In the genomic region with DNA sequence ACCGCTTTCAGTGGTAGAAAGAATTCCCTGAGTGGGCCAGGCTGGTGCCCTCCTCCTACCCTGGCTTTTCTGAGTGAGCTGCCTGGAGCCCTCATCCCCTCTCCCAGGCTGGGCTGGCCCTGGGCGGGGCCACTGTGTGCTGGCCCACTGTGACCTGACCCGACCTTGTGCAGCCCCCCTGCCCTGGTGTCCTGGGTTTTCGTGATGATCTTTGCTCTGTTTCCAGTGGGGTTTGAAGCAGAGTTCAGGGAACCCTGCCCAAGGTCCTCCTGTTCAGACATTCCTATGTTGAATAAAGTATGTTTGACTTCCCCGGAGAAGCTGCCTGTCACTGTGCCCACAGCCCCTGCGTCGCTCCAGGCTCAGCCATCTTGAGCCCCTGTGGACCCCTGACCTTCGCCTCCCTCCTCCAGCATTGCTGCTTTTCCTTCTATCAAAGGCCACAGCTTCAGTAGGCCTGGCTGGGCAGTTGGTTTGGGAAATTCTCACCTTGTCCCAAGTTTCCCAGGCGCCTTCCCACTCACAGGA, we compare ENCODE assay signal across 13 cellular contexts. TPM values are rescaled to one million over a fixed set of nuclear protein-coding genes. Genes with fewer than 3 reads are reported as not detected.
DNase-seq lines count a peak whose midpoint lies in the region; ATAC-seq, FAIRE-seq and TF ChIP-seq lines count a peak whose summit lies in the region.
"Had no signal": no experiment of that assay in that cellular context is flagged by ENCODE, and none has a peak within 500 bp of the region (broad histone marks: within the 10 kb centered on the region; RNA-seq: fewer than 3 reads in every experiment).

No MANE protein-coding gene starts in this region.

- H3K4me1 ChIP-seq in HepG2 (ENCODE audit: insufficient read depth, low read length) (peaks cover 94% of the 10 kb centered on the region), skeletal muscle satellite cell (ENCODE audit: control insufficient read depth, insufficient read depth, low read length) (peaks cover 68% of the 10 kb centered on the region)

- H3K9me3 ChIP-seq in AG04450 (ENCODE audit: control insufficient read depth, insufficient read depth, low read length) = no peaks in the 10 kb centered on the region
- no peaks in the 10 kb centered on the region for H3K9me3 ChIP-seq in HepG2 (ENCODE audit: low read length)
- H3K9me3 ChIP-seq in skeletal muscle satellite cell (replicated peaks; ENCODE audit: low read length) = no peaks in the 10 kb centered on the region
- H3K9me3 ChIP-seq: pancreas had no signal

- POLR2A ChIA-PET in AG04450 (lab: Yijun Ruan, JAX) = interaction anchor here (0.6 kb wide), 1 partner anchor 528 kb away, joined by 4 read pairs; no protein-coding TSS in a partner anchor
- POLR2A ChIA-PET in HepG2 (lab: Yijun Ruan, JAX) = interaction anchor here (0.5 to 1.8 kb wide), 9 partner anchors 8 to 688 kb away, joined by 3 to 15 read pairs (median 4); a partner anchor contains a TSS

- in situ Hi-C loops in brain microvascular endothelial cell (cut with HindIII; ENCODE audit: low pct_ligation_motif_present, low sequenced_read_pairs) = loop anchor here (25.0 kb wide), 1 partner anchor 210 kb away; no protein-coding TSS in a partner anchor
- in situ Hi-C loops in HepG2 (cut with HindIII; ENCODE audit: extremely low pct_ligation_motif_present, low pct_unique_long_range_greater_than_20kb) = loop anchor here (5.0 kb wide), 1 partner anchor 200 kb away; no protein-coding TSS in a partner anchor

- ATAC-seq in HepG2 = peak; percentile 38
- ATAC-seq: foreskin keratinocyte, pancreas had no signal

- TF ChIP-seq CTCF in AG04450 (IDR thresholded peaks at IDR 0.05; ENCODE audit: low read depth, low read length) (no peak), brain microvascular endothelial cell (IDR thresholded peaks at IDR 0.05; ENCODE audit: low read depth, low read length, missing control alignments) (no peak), HepG2 (CRISPR knock-in tag; IDR thresholded peaks at IDR 0.05) (no peak)

- H3K36me3 ChIP-seq in brain microvascular endothelial cell (replicated peaks) (no peaks in the 10 kb centered on the region), HepG2 (replicated peaks in 1 of 2; ENCODE audit: control insufficient read depth in 1 of 2, insufficient read depth in 2 of 2, low read length in 2 of 2) (peaks cover 4 to 7% of the 10 kb centered on the region in 2 experiments; a peak in 4 of 5 replicates), skeletal muscle satellite cell (ENCODE audit: insufficient read depth, low read length) (peaks cover 7% of the 10 kb centered on the region)
- H3K36me3 ChIP-seq: pancreas had no signal

- DNase-seq in AG04450 (ENCODE audit: low read depth, low spot score) = no peak
- DNase-seq in brain microvascular endothelial cell = no peak
- peak; percentile 57 for DNase-seq in HepG2 (ENCODE audit: low spot score)
- no peak for DNase-seq in DMS79 treated with DMSO at 0.1 percent for 48 hours (lab: John Stamatoyannopoulos, UW)
- no peak for DNase-seq in C1 segment of cervical spinal cord (lab: John Stamatoyannopoulos, UW)
- DNase-seq in activated naive CD4-positive, alpha-beta T cell (lab: John Stamatoyannopoulos, UW) = no peak
- no peak for DNase-seq in NCI-H1694 treated with DMSO at 0.1 percent for 48 hours (lab: John Stamatoyannopoulos, UW)
- DNase-seq: activated CD4-positive, alpha-beta T cell treated with anti-CD3 and anti-CD28 coated beads, Interleukin-2, amount 10 ng/mL, durations not matched to agents 7 days and 5 days; foreskin keratinocyte; kidney glomerular epithelial cell; pancreas had no signal

- CTCF ChIA-PET in AG04450 (lab: Charles Lee) (no interaction called here), HepG2 (lab: Yijun Ruan, JAX; ENCODE audit: low intra/inter-chr PET ratio, low total read pairs) (no interaction called here)

- peak overlapping the region; percentile 47 for H3K4me2 ChIP-seq in HepG2 (ENCODE audit: low read depth, low read length)
- H3K4me2 ChIP-seq in skeletal muscle satellite cell (ENCODE audit: low read length) = peak overlapping the region; percentile 42

- no peaks in the 10 kb centered on the region for H3K27me3 ChIP-seq in AG04450 (ENCODE audit: control insufficient read depth, insufficient read depth, low read length)
- H3K27me3 ChIP-seq in brain microvascular endothelial cell (replicated peaks) = no peaks in the 10 kb centered on the region
- no peaks in the 10 kb centered on the region for H3K27me3 ChIP-seq in HepG2 (ENCODE audit: control insufficient read depth in 1 of 2, insufficient read depth in 2 of 2, low read length in 2 of 2)
- H3K27me3 ChIP-seq in skeletal muscle satellite cell (ENCODE audit: control insufficient read depth, insufficient read depth, low read length) = no peaks in the 10 kb centered on the region
- H3K27me3 ChIP-seq: foreskin keratinocyte, pancreas had no signal

- peak overlapping the region; percentile 33 for H3K9ac ChIP-seq in HepG2 (ENCODE audit: insufficient read depth, low read depth, low read length)
- peak overlapping the region; percentile 82 for H3K9ac ChIP-seq in skeletal muscle satellite cell (ENCODE audit: low read depth, low read length)

- H4K20me1 ChIP-seq in HepG2 (ENCODE audit: insufficient read depth, low read length) = no peaks in the 10 kb centered on the region

- no peak for TF ChIP-seq RAD21 in HepG2 (CRISPR knock-in tag; IDR thresholded peaks at IDR 0.05)

- H3K79me2 ChIP-seq in HepG2 (ENCODE audit: insufficient read depth, low read length) = no peaks in the 10 kb centered on the region

- H3K4me3 ChIP-seq in AG04450 (ENCODE audit: low read depth, low read length) (no peak overlapping the region), brain microvascular endothelial cell (ENCODE audit: low read depth, low read length) (no peak overlapping the region), HepG2 (replicated peaks in 1 of 3; ENCODE audit: insufficient read depth in 1 of 3, low read depth in 2 of 3, low read length in 3 of 3) (no peak overlapping the region; a peak in 1 of 6 replicates), skeletal muscle satellite cell (ENCODE audit: low read length) (no peak overlapping the region)
- H3K4me3 ChIP-seq: pancreas had no signal

- no peak for TF ChIP-seq POLR2A in HepG2 (IDR thresholded peaks at IDR 0.05; ENCODE audit: insufficient read depth in 1 of 2, low read depth in 2 of 2, low read length in 2 of 2)

- WGBS in HepG2 (ENCODE audit: low lambda C conversion rate) = 47% methylated on average over 9 of the region's 9 CpGs

- peak overlapping the region; percentile 100 for H3K27ac ChIP-seq in AG04450 (ENCODE audit: low read depth, low read length)
- peak overlapping the region; percentile 99 for H3K27ac ChIP-seq in brain microvascular endothelial cell
- H3K27ac ChIP-seq in HepG2 (ENCODE audit: extremely low read length, insufficient read depth, low read length) = peak overlapping the region; percentile 71
- H3K27ac ChIP-seq: foreskin keratinocyte had no signal

- H2AFZ ChIP-seq in HepG2 (ENCODE audit: low read length) = no peak overlapping the region

- TF ChIP-seq EP300 in HepG2 (IDR thresholded peaks at IDR 0.05; ENCODE audit: low read depth in 2 of 2, low read length in 2 of 2) = peak in 1 of 2 experiments; percentile 49; a peak in 2 of 4 replicates
- TF ChIP-seq EP300 in HepG2 (CRISPR knock-in tag; IDR thresholded peaks at IDR 0.05; ENCODE audit: borderline replicate concordance) = no peak

- FAIRE-seq in HepG2 (lab: Jason Lieb, UNC) = no peak
- FAIRE-seq: H54, pancreas had no signal

- intact Hi-C loops in HepG2 (cut with micrococcal nuclease; ENCODE audit: unreplicated experiment) = no loop called here

- no TSS peak for BruUV-seq in HepG2 (replicated peaks; lab: Mats Ljungman, UMichigan)

RNA-seq across cellular contexts. Expression of a gene that starts 13.7 kb away (rescaled TPM):
- polyA plus RNA-seq in AG04450 (2011; rRNA removed) = 11.9 and 17.2 TPM in 2 replicates
- polyA minus RNA-seq in AG04450 (2011; rRNA and poly(A)+ RNA removed) = 9.9 and 16.9 TPM in 2 replicates
- total RNA-seq in HepG2 (2016; rRNA removed; fragmentation: Illumina TruSeq; extraction: Trizol) = 13.1 and 40.1 TPM in 2 replicates
- 11.7 and 11.8 TPM in 2 replicates for total RNA-seq in HepG2 (2016; cell fraction: cytosol; rRNA removed; fragmentation: Illumina TruSeq; extraction: Trizol; ENCODE audit: low read depth)
- 11.6 and 40.3 TPM in 2 replicates for total RNA-seq in HepG2 (2016; cell fraction: insoluble cytoplasmic fraction; rRNA removed; fragmentation: Illumina TruSeq; extraction: Trizol)
- 16.4 and 17.9 TPM in 2 replicates for total RNA-seq in HepG2 (2016; cell fraction: membrane; rRNA removed; fragmentation: Illumina TruSeq; extraction: Trizol)
- 46.8 and 52.2 TPM in 2 replicates for total RNA-seq in HepG2 (2016; cell fraction: nucleus; rRNA removed; fragmentation: Illumina TruSeq; extraction: Trizol)
- 28.2 and 29.4 TPM in 2 replicates for polyA plus RNA-seq in HepG2 (2011; rRNA removed)
- polyA plus RNA-seq in HepG2 (2011; cell fraction: cytosol; rRNA removed) = 19.2 and 36.3 TPM in 2 replicates
- polyA plus RNA-seq in HepG2 (2011; cell fraction: nucleus; rRNA removed) = 76.6 and 98.9 TPM in 2 replicates
- polyA plus RNA-seq in HepG2 (2012) = 20.7 and 21.0 TPM in 2 replicates
- polyA plus RNA-seq in HepG2 (2016; cell fraction: cytosol; fragmentation: Illumina TruSeq; extraction: Trizol; ENCODE audit: low read depth) = 8.0 and 8.6 TPM in 2 replicates
- 12.0 and 16.4 TPM in 2 replicates for polyA plus RNA-seq in HepG2 (2016; cell fraction: insoluble cytoplasmic fraction; fragmentation: Illumina TruSeq; extraction: Trizol; ENCODE audit: low read depth)
- 11.8 and 12.2 TPM in 2 replicates for polyA plus RNA-seq in HepG2 (2016; cell fraction: membrane; fragmentation: Illumina TruSeq; extraction: Trizol; ENCODE audit: low read depth)
- polyA plus RNA-seq in HepG2 (2016; cell fraction: nucleus; fragmentation: Illumina TruSeq; extraction: Trizol; ENCODE audit: insufficient read depth, low read depth) = 83.1 and 85.8 TPM in 2 replicates
- polyA minus RNA-seq in HepG2 (2011; rRNA and poly(A)+ RNA removed; ENCODE audit: low replicate concordance) = 23.9 and 52.5 TPM in 2 replicates
- 17.1 and 17.5 TPM in 2 replicates for polyA minus RNA-seq in HepG2 (2011; cell fraction: cytosol; rRNA and poly(A)+ RNA removed)
- 31.7 and 32.4 TPM in 2 replicates for polyA minus RNA-seq in HepG2 (2011; cell fraction: nucleus; rRNA and poly(A)+ RNA removed)
- 23.8 and 26.9 TPM in 2 replicates for total RNA-seq in skeletal muscle satellite cell (2012; rRNA removed)

RNA-seq across cellular contexts. Expression of a gene that starts 30.4 kb away (rescaled TPM):
- 0.87 and 1.4 TPM in 2 replicates for polyA plus RNA-seq in AG04450 (2011; rRNA removed)
- 0.41 and 0.48 TPM in 2 replicates for polyA minus RNA-seq in AG04450 (2011; rRNA and poly(A)+ RNA removed)
- total RNA-seq in HepG2 (2016; rRNA removed; fragmentation: Illumina TruSeq; extraction: Trizol) = 0.77 and 0.93 TPM in 2 replicates
- 0.88 and 1.6 TPM in 2 replicates for total RNA-seq in HepG2 (2016; cell fraction: cytosol; rRNA removed; fragmentation: Illumina TruSeq; extraction: Trizol; ENCODE audit: low read depth)
- total RNA-seq in HepG2 (2016; cell fraction: insoluble cytoplasmic fraction; rRNA removed; fragmentation: Illumina TruSeq; extraction: Trizol) = 1.00 and 1.1 TPM in 2 replicates
- 0.71 and 0.90 TPM in 2 replicates for total RNA-seq in HepG2 (2016; cell fraction: membrane; rRNA removed; fragmentation: Illumina TruSeq; extraction: Trizol)
- 0.53 and 1.1 TPM in 2 replicates for total RNA-seq in HepG2 (2016; cell fraction: nucleus; rRNA removed; fragmentation: Illumina TruSeq; extraction: Trizol)
- 0.34 and 0.54 TPM in 2 replicates for polyA plus RNA-seq in HepG2 (2011; rRNA removed)
- polyA plus RNA-seq in HepG2 (2011; cell fraction: cytosol; rRNA removed) = 0.22 and 0.75 TPM in 2 replicates
- polyA plus RNA-seq in HepG2 (2011; cell fraction: nucleus; rRNA removed) = 2.1 and 2.9 TPM in 2 replicates
- 3.1 and 4.6 TPM in 2 replicates for polyA plus RNA-seq in HepG2 (2012)
- 0.66 and 0.93 TPM in 2 replicates for polyA plus RNA-seq in HepG2 (2016; cell fraction: cytosol; fragmentation: Illumina TruSeq; extraction: Trizol; ENCODE audit: low read depth)
- 0.40 and 0.55 TPM in 2 replicates for polyA plus RNA-seq in HepG2 (2016; cell fraction: insoluble cytoplasmic fraction; fragmentation: Illumina TruSeq; extraction: Trizol; ENCODE audit: low read depth)
- 0.49 TPM in 2 replicates for polyA plus RNA-seq in HepG2 (2016; cell fraction: membrane; fragmentation: Illumina TruSeq; extraction: Trizol; ENCODE audit: low read depth)
- polyA plus RNA-seq in HepG2 (2016; cell fraction: nucleus; fragmentation: Illumina TruSeq; extraction: Trizol; ENCODE audit: insufficient read depth, low read depth) = 1.3 and 1.4 TPM in 2 replicates
- polyA minus RNA-seq in HepG2 (2011; rRNA and poly(A)+ RNA removed; ENCODE audit: low replicate concordance) = 0.94 and 1.4 TPM in 2 replicates
- 0.62 and 0.89 TPM in 2 replicates for polyA minus RNA-seq in HepG2 (2011; cell fraction: cytosol; rRNA and poly(A)+ RNA removed)
- polyA minus RNA-seq in HepG2 (2011; cell fraction: nucleus; rRNA and poly(A)+ RNA removed) = 1.2 and 1.3 TPM in 2 replicates
- 5.8 and 6.1 TPM in 2 replicates for total RNA-seq in skeletal muscle satellite cell (2012; rRNA removed)

RNA-seq across cellular contexts. Expression of a gene that starts 39.6 kb away (rescaled TPM):
- polyA plus RNA-seq in AG04450 (2011; rRNA removed) = 29.4 and 36.8 TPM in 2 replicates
- 31.4 and 32.0 TPM in 2 replicates for polyA minus RNA-seq in AG04450 (2011; rRNA and poly(A)+ RNA removed)
- 90.7 and 115 TPM in 2 replicates for total RNA-seq in HepG2 (2016; rRNA removed; fragmentation: Illumina TruSeq; extraction: Trizol)
- 22.2 and 24.7 TPM in 2 replicates for total RNA-seq in HepG2 (2016; cell fraction: cytosol; rRNA removed; fragmentation: Illumina TruSeq; extraction: Trizol; ENCODE audit: low read depth)
- total RNA-seq in HepG2 (2016; cell fraction: insoluble cytoplasmic fraction; rRNA removed; fragmentation: Illumina TruSeq; extraction: Trizol) = 99.1 and 105 TPM in 2 replicates
- total RNA-seq in HepG2 (2016; cell fraction: membrane; rRNA removed; fragmentation: Illumina TruSeq; extraction: Trizol) = 64.5 and 68.5 TPM in 2 replicates
- total RNA-seq in HepG2 (2016; cell fraction: nucleus; rRNA removed; fragmentation: Illumina TruSeq; extraction: Trizol) = 102 and 126 TPM in 2 replicates
- 125 and 158 TPM in 2 replicates for polyA plus RNA-seq in HepG2 (2011; rRNA removed)
- 60.6 and 76.3 TPM in 2 replicates for polyA plus RNA-seq in HepG2 (2011; cell fraction: cytosol; rRNA removed)
- polyA plus RNA-seq in HepG2 (2011; cell fraction: nucleus; rRNA removed) = 464 and 551 TPM in 2 replicates
- polyA plus RNA-seq in HepG2 (2012) = 189 and 231 TPM in 2 replicates
- polyA plus RNA-seq in HepG2 (2016; cell fraction: cytosol; fragmentation: Illumina TruSeq; extraction: Trizol; ENCODE audit: low read depth) = 24.2 and 25.6 TPM in 2 replicates
- 120 and 149 TPM in 2 replicates for polyA plus RNA-seq in HepG2 (2016; cell fraction: insoluble cytoplasmic fraction; fragmentation: Illumina TruSeq; extraction: Trizol; ENCODE audit: low read depth)
- polyA plus RNA-seq in HepG2 (2016; cell fraction: membrane; fragmentation: Illumina TruSeq; extraction: Trizol; ENCODE audit: low read depth) = 59.9 and 61.3 TPM in 2 replicates
- polyA plus RNA-seq in HepG2 (2016; cell fraction: nucleus; fragmentation: Illumina TruSeq; extraction: Trizol; ENCODE audit: insufficient read depth, low read depth) = 256 and 260 TPM in 2 replicates
- 127 and 141 TPM in 2 replicates for polyA minus RNA-seq in HepG2 (2011; rRNA and poly(A)+ RNA removed; ENCODE audit: low replicate concordance)
- polyA minus RNA-seq in HepG2 (2011; cell fraction: cytosol; rRNA and poly(A)+ RNA removed) = 69.1 and 69.4 TPM in 2 replicates
- polyA minus RNA-seq in HepG2 (2011; cell fraction: nucleus; rRNA and poly(A)+ RNA removed) = 69.1 and 80.1 TPM in 2 replicates
- total RNA-seq in skeletal muscle satellite cell (2012; rRNA removed) = 20.1 and 20.5 TPM in 2 replicates

RNA-seq across cellular contexts. Expression of a gene that starts 44.6 kb away (rescaled TPM):
- polyA plus RNA-seq in AG04450 (2011; rRNA removed) (35.4 and 38.2 TPM in 2 replicates), HepG2 (2011; rRNA removed) (74.4 and 85.4 TPM in 2 replicates)
- polyA minus RNA-seq in AG04450 (2011; rRNA and poly(A)+ RNA removed) = 39.0 and 39.7 TPM in 2 replicates
- 38.9 and 40.2 TPM in 2 replicates for total RNA-seq in HepG2 (2016; rRNA removed; fragmentation: Illumina TruSeq; extraction: Trizol)
- total RNA-seq in HepG2 (2016; cell fraction: cytosol; rRNA removed; fragmentation: Illumina TruSeq; extraction: Trizol; ENCODE audit: low read depth) = 28.0 and 30.5 TPM in 2 replicates
- total RNA-seq in HepG2 (2016; cell fraction: insoluble cytoplasmic fraction; rRNA removed; fragmentation: Illumina TruSeq; extraction: Trizol) = 37.2 and 39.5 TPM in 2 replicates
- total RNA-seq in HepG2 (2016; cell fraction: membrane; rRNA removed; fragmentation: Illumina TruSeq; extraction: Trizol) = 34.6 and 39.3 TPM in 2 replicates
- 34.5 and 44.1 TPM in 2 replicates for total RNA-seq in HepG2 (2016; cell fraction: nucleus; rRNA removed; fragmentation: Illumina TruSeq; extraction: Trizol)
- 53.2 and 55.1 TPM in 2 replicates for polyA plus RNA-seq in HepG2 (2011; cell fraction: cytosol; rRNA removed)
- 173 and 195 TPM in 2 replicates for polyA plus RNA-seq in HepG2 (2011; cell fraction: nucleus; rRNA removed)
- 41.9 and 49.7 TPM in 2 replicates for polyA plus RNA-seq in HepG2 (2012)
- polyA plus RNA-seq in HepG2 (2016; cell fraction: cytosol; fragmentation: Illumina TruSeq; extraction: Trizol; ENCODE audit: low read depth) = 14.9 and 18.6 TPM in 2 replicates
- polyA plus RNA-seq in HepG2 (2016; cell fraction: insoluble cytoplasmic fraction; fragmentation: Illumina TruSeq; extraction: Trizol; ENCODE audit: low read depth) = 55.1 and 57.7 TPM in 2 replicates
- polyA plus RNA-seq in HepG2 (2016; cell fraction: membrane; fragmentation: Illumina TruSeq; extraction: Trizol; ENCODE audit: low read depth) = 24.6 and 25.0 TPM in 2 replicates
- polyA plus RNA-seq in HepG2 (2016; cell fraction: nucleus; fragmentation: Illumina TruSeq; extraction: Trizol; ENCODE audit: insufficient read depth, low read depth) = 99.9 and 109 TPM in 2 replicates
- polyA minus RNA-seq in HepG2 (2011; rRNA and poly(A)+ RNA removed; ENCODE audit: low replicate concordance) = 81.6 and 104 TPM in 2 replicates
- 29.7 and 33.3 TPM in 2 replicates for polyA minus RNA-seq in HepG2 (2011; cell fraction: cytosol; rRNA and poly(A)+ RNA removed)
- 50.6 and 76.5 TPM in 2 replicates for polyA minus RNA-seq in HepG2 (2011; cell fraction: nucleus; rRNA and poly(A)+ RNA removed)
- total RNA-seq in skeletal muscle satellite cell (2012; rRNA removed) = 38.8 and 46.1 TPM in 2 replicates

RNA-seq across cellular contexts. Expression of a gene that starts 55.2 kb away (rescaled TPM):
- polyA plus RNA-seq in AG04450 (2011; rRNA removed) (3.0 and 5.1 TPM in 2 replicates), HepG2 (2011; rRNA removed) (5.5 and 6.5 TPM in 2 replicates)
- polyA minus RNA-seq in AG04450 (2011; rRNA and poly(A)+ RNA removed) = 2.2 and 5.3 TPM in 2 replicates
- 20.1 and 22.4 TPM in 2 replicates for total RNA-seq in HepG2 (2016; rRNA removed; fragmentation: Illumina TruSeq; extraction: Trizol)
- 25.7 and 27.1 TPM in 2 replicates for total RNA-seq in HepG2 (2016; cell fraction: cytosol; rRNA removed; fragmentation: Illumina TruSeq; extraction: Trizol; ENCODE audit: low read depth)
- total RNA-seq in HepG2 (2016; cell fraction: insoluble cytoplasmic fraction; rRNA removed; fragmentation: Illumina TruSeq; extraction: Trizol) = 19.5 and 23.7 TPM in 2 replicates
- 36.3 and 38.4 TPM in 2 replicates for total RNA-seq in HepG2 (2016; cell fraction: membrane; rRNA removed; fragmentation: Illumina TruSeq; extraction: Trizol)
- 19.9 and 24.0 TPM in 2 replicates for total RNA-seq in HepG2 (2016; cell fraction: nucleus; rRNA removed; fragmentation: Illumina TruSeq; extraction: Trizol)
- 3.1 and 3.3 TPM in 2 replicates for polyA plus RNA-seq in HepG2 (2011; cell fraction: cytosol; rRNA removed)
- polyA plus RNA-seq in HepG2 (2011; cell fraction: nucleus; rRNA removed) = 15.1 and 18.7 TPM in 2 replicates
- polyA plus RNA-seq in HepG2 (2012) = 6.5 and 8.5 TPM in 2 replicates
- polyA plus RNA-seq in HepG2 (2016; cell fraction: cytosol; fragmentation: Illumina TruSeq; extraction: Trizol; ENCODE audit: low read depth) = 36.9 and 41.0 TPM in 2 replicates
- 31.0 and 31.1 TPM in 2 replicates for polyA plus RNA-seq in HepG2 (2016; cell fraction: insoluble cytoplasmic fraction; fragmentation: Illumina TruSeq; extraction: Trizol; ENCODE audit: low read depth)
- 41.0 and 42.1 TPM in 2 replicates for polyA plus RNA-seq in HepG2 (2016; cell fraction: membrane; fragmentation: Illumina TruSeq; extraction: Trizol; ENCODE audit: low read depth)
- polyA plus RNA-seq in HepG2 (2016; cell fraction: nucleus; fragmentation: Illumina TruSeq; extraction: Trizol; ENCODE audit: insufficient read depth, low read depth) = 56.5 and 60.1 TPM in 2 replicates
- 2.7 and 15.4 TPM in 2 replicates for polyA minus RNA-seq in HepG2 (2011; rRNA and poly(A)+ RNA removed; ENCODE audit: low replicate concordance)
- polyA minus RNA-seq in HepG2 (2011; cell fraction: cytosol; rRNA and poly(A)+ RNA removed) = 1.6 and 2.4 TPM in 2 replicates
- polyA minus RNA-seq in HepG2 (2011; cell fraction: nucleus; rRNA and poly(A)+ RNA removed) = 9.1 and 9.4 TPM in 2 replicates
- total RNA-seq in skeletal muscle satellite cell (2012; rRNA removed) = 5.1 and 7.6 TPM in 2 replicates
